In the genomic region with DNA sequence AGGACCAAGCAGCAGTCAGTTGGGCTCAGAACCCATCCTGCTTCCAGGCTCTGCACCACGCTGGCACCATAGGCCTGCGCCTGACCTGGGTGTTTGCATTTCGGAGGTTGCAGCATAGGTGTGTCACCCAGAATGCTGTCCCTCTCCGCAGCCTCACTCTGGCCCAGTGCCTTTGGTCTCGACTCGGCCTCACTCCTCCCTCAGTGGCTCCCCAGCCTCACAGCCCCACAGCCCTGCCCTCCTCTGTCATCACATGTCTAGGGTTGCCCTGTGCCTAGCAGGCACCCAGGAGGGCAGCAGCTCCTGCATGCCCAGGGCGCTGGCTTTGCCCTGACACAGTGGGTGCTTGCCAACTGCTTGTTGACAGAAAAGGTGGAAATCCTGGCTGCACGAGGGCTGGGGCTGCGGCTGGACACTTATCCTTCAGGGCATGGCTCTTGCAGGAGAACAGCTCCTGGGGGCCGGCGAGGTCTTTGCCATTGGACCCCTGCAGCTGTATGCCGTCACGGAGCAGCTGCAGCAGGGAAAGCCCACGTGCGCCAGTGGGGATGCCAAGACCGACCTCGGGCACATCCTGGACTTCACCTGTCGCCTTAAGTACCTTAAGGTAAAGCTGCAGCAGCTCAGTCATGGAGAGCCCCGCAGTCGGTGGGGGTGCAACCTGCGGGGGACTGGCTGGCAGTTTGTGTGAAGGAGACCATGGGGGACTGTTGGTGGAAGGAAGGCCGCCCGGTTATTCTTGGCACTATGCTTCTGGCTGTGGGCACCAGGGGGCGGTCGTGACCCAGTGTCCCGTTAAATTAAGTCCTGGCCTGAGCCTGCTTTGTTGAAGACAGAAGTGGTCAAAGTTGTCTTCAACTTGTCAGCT, we compare ENCODE assay signal across 1 cellular context.
TF ChIP-seq lines count a peak whose summit lies in the region.

No MANE protein-coding gene starts in this region.

TF ChIP-seq in GM12878, 131 proteins besides CTCF, POLR2A, EP300 and RAD21:
- TF ChIP-seq CREM (IDR thresholded peaks at IDR 0.05; ENCODE audit: low read depth) (no peak), SMC3 (IDR thresholded peaks at IDR 0.05; ENCODE audit: borderline replicate concordance, low read length) (peak; percentile 56; the same call in 1 of the 2 replicates), BCLAF1 (IDR thresholded peaks at IDR 0.05) (no peak)
